34 cellular contexts compared by ENCODE assay signal in the genomic region with DNA sequence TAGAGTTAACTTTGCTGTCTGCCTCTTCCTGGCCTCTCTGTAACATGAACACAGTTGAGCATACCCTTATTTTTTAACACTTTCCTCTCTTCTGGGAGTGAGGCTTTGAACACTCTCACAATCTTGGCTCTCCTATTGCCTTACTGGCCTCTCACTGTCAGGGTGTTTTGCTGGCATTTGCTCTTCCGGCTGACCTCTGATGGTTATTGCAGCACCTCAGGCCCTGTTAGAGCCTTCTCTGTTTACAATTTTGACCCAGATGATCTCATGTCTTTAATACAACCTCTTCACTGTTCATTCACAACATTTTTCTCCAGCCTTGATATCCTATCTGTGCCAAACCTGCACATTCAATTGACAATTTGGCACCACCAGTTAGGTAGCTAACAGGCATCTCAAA.
DNase-seq lines count a peak whose midpoint lies in the region; ATAC-seq, FAIRE-seq and TF ChIP-seq lines count a peak whose summit lies in the region.
"Had no signal": no experiment of that assay in that cellular context is flagged by ENCODE, and none has a peak within 500 bp of the region (broad histone marks: within the 10 kb centered on the region; RNA-seq: fewer than 3 reads in every experiment).

No MANE protein-coding gene starts in this region.

- DNase-seq in right lobe of liver (no peak), HepG2 (ENCODE audit: low spot score) (no peak), left lobe of liver (ENCODE audit: low spot score) (no peak), nephron progenitor cell (no peak)
- no peak for DNase-seq in CD4-positive, CD25-positive, alpha-beta regulatory T cell
- DNase-seq: 8988T; ACHN; AML-193; BE2C; C1 segment of cervical spinal cord; Caco-2; Calu3; CD4-positive, alpha-beta memory T cell; CD4-positive, alpha-beta T cell; CD8-positive, alpha-beta memory T cell; CD8-positive, alpha-beta T cell; COR-L47; DMS 273 treated with DMSO at 0.1 percent for 48 hours; DMS153; DMS53; DMS79; DMS79 treated with DMSO at 0.1 percent for 48 hours; DND-41; EL had no signal

- H3K27me3 ChIP-seq in right lobe of liver (no peaks in the 10 kb centered on the region), HepG2 (ENCODE audit: control insufficient read depth in 1 of 2, insufficient read depth in 2 of 2, low read length in 2 of 2) (no peaks in the 10 kb centered on the region)
- no peaks in the 10 kb centered on the region for H3K27me3 ChIP-seq in CD4-positive, CD25-positive, alpha-beta regulatory T cell (ENCODE audit: control insufficient read depth, insufficient read depth, low read length)
- H3K27me3 ChIP-seq: BE2C; BLaER1; BLaER1 treated with 17β-estradiol and CSF1 and Interleukin-3, amounts not matched to agents 10 nM and 100 nM had no signal

- H3K4me3 ChIP-seq in right lobe of liver (no peak overlapping the region), HepG2 (replicated peaks in 1 of 3; ENCODE audit: insufficient read depth in 1 of 3, low read depth in 2 of 3, low read length in 3 of 3) (no peak overlapping the region)
- H3K4me3 ChIP-seq in CD4-positive, CD25-positive, alpha-beta regulatory T cell (ENCODE audit: low read depth, low read length), result no peak overlapping the region
- H3K4me3 ChIP-seq: A549; BLaER1; BLaER1 treated with 17β-estradiol and CSF1 and Interleukin-3, amounts not matched to agents 10 nM and 100 nM had no signal

- CTCF ChIA-PET in HepG2 (lab: Yijun Ruan, JAX; ENCODE audit: low intra/inter-chr PET ratio, low total read pairs), result no interaction called here

- peak overlapping the region in 2 of 3 donors; percentile 2 to 3 for H3K27ac Mint-ChIP-seq in CD4-positive, CD25-positive, alpha-beta regulatory T cell
- no peak overlapping the region for H3K27ac Mint-ChIP-seq in nephron progenitor cell
- H3K27ac Mint-ChIP-seq: B cell; CD14-positive monocyte; CD4-positive, alpha-beta memory T cell; CD4-positive, alpha-beta T cell; CD8-positive, alpha-beta memory T cell; CD8-positive, alpha-beta T cell had no signal

- POLR2A ChIA-PET in HepG2 (lab: Yijun Ruan, JAX), result no interaction called here

- no peak overlapping the region for H2AFZ ChIP-seq in HepG2 (ENCODE audit: low read length)

- no peaks in the 10 kb centered on the region for H3K79me2 ChIP-seq in HepG2 (ENCODE audit: insufficient read depth, low read length)

- H3K4me1 ChIP-seq in right lobe of liver (no peaks in the 10 kb centered on the region), HepG2 (ENCODE audit: insufficient read depth, low read length) (no peaks in the 10 kb centered on the region)
- H3K4me1 ChIP-seq in CD4-positive, CD25-positive, alpha-beta regulatory T cell (ENCODE audit: control insufficient read depth, insufficient read depth, low read length, poor library complexity, severe bottlenecking), result no peaks in the 10 kb centered on the region
- H3K4me1 ChIP-seq: A549; BE2C; BLaER1; BLaER1 treated with 17β-estradiol and CSF1 and Interleukin-3, amounts not matched to agents 10 nM and 100 nM; Caco-2 had no signal

- H3K4me3 Mint-ChIP-seq in CD4-positive, CD25-positive, alpha-beta regulatory T cell, result no peak overlapping the region
- H3K4me3 Mint-ChIP-seq in nephron progenitor cell, result no peak overlapping the region
- H3K4me3 Mint-ChIP-seq: B cell; CD14-positive monocyte; CD4-positive, alpha-beta memory T cell; CD4-positive, alpha-beta T cell; CD8-positive, alpha-beta memory T cell; CD8-positive, alpha-beta T cell had no signal

- H3K9me3 ChIP-seq in right lobe of liver (no peaks in the 10 kb centered on the region), HepG2 (ENCODE audit: low read length) (peaks cover 46% of the 10 kb centered on the region)
- H3K9me3 ChIP-seq in CD4-positive, CD25-positive, alpha-beta regulatory T cell (ENCODE audit: control insufficient read depth in 2 of 2, low read length in 2 of 2), result peaks cover 3 to 14% of the 10 kb centered on the region in 2 experiments
- H3K9me3 ChIP-seq: A549, BE2C, Caco-2 had no signal

- no TSS peak for BruUV-seq in HepG2 (replicated peaks; lab: Mats Ljungman, UMichigan)

- TF ChIP-seq RAD21 in HepG2 (CRISPR knock-in tag; IDR thresholded peaks at IDR 0.05), result no peak

- no peak overlapping the region for H3K27ac ChIP-seq in right lobe of liver
- H3K27ac ChIP-seq in HepG2 (ENCODE audit: extremely low read length, insufficient read depth, low read length), result no peak overlapping the region
- no peak overlapping the region for H3K27ac ChIP-seq in CD4-positive, CD25-positive, alpha-beta regulatory T cell (ENCODE audit: insufficient read depth, low read length, poor library complexity, severe bottlenecking)
- H3K27ac ChIP-seq: 22Rv1; A549; BLaER1; BLaER1 treated with 17β-estradiol and CSF1 and Interleukin-3, amounts not matched to agents 10 nM and 100 nM; C4-2B had no signal

- TF ChIP-seq POLR2A in right lobe of liver (IDR thresholded peaks at IDR 0.05), result no peak
- no peak for TF ChIP-seq POLR2A in HepG2 (IDR thresholded peaks at IDR 0.05; ENCODE audit: insufficient read depth in 1 of 2, low read depth in 2 of 2, low read length in 2 of 2)

- no peak overlapping the region for H3K9ac ChIP-seq in HepG2 (ENCODE audit: insufficient read depth, low read depth, low read length)
- H3K9ac ChIP-seq: BLaER1; BLaER1 treated with 17β-estradiol and CSF1 and Interleukin-3, amounts not matched to agents 10 nM and 100 nM had no signal

- TF ChIP-seq EP300 in HepG2 (IDR thresholded peaks at IDR 0.05; ENCODE audit: low read depth in 2 of 2, low read length in 2 of 2) (no peak), HepG2 (CRISPR knock-in tag; IDR thresholded peaks at IDR 0.05; ENCODE audit: borderline replicate concordance) (no peak)

- ATAC-seq in right lobe of liver (peak in 3 of 4 donors; percentile 25 to 94 (median 58)), HepG2 (no peak), left lobe of liver (peak; percentile 56), GM18861 (IDR thresholded peaks at IDR 0.05; ENCODE audit: unreplicated experiment) (no peak)
- ATAC-seq in CD4-positive, CD25-positive, alpha-beta regulatory T cell (ENCODE audit: low read depth in 2 of 2), result no peak
- ATAC-seq: A549; CD8-positive, alpha-beta T cell had no signal

- in situ Hi-C loops in HepG2 (cut with HindIII; ENCODE audit: extremely low pct_ligation_motif_present, low pct_unique_long_range_greater_than_20kb), result no loop called here

- peaks cover 2 to 18% (median 11%) of the 10 kb centered on the region in 7 donors for H3K9me3 Mint-ChIP-seq in CD4-positive, CD25-positive, alpha-beta regulatory T cell
- H3K9me3 Mint-ChIP-seq in nephron progenitor cell, result peaks cover 18% of the 10 kb centered on the region

- no peaks in the 10 kb centered on the region for H3K36me3 ChIP-seq in right lobe of liver
- H3K36me3 ChIP-seq in HepG2 (replicated peaks in 1 of 2; ENCODE audit: control insufficient read depth in 1 of 2, insufficient read depth in 2 of 2, low read length in 2 of 2), result no peaks in the 10 kb centered on the region
- no peaks in the 10 kb centered on the region for H3K36me3 ChIP-seq in CD4-positive, CD25-positive, alpha-beta regulatory T cell (ENCODE audit: control insufficient read depth, insufficient read depth, low read length)
- H3K36me3 ChIP-seq: BE2C, BLaER1 had no signal

- H3K4me1 Mint-ChIP-seq in CD4-positive, CD25-positive, alpha-beta regulatory T cell, result peaks cover 0 to 5% (median 0%) of the 10 kb centered on the region in 4 donors
- H3K4me1 Mint-ChIP-seq in nephron progenitor cell, result no peaks in the 10 kb centered on the region
- H3K4me1 Mint-ChIP-seq: B cell; CD14-positive monocyte; CD4-positive, alpha-beta memory T cell; CD8-positive, alpha-beta memory T cell had no signal

- H4K20me1 ChIP-seq in HepG2 (ENCODE audit: insufficient read depth, low read length), result no peaks in the 10 kb centered on the region
- H4K20me1 ChIP-seq: BLaER1; BLaER1 treated with 17β-estradiol and CSF1 and Interleukin-3, amounts not matched to agents 10 nM and 100 nM had no signal

- WGBS in right lobe of liver (ENCODE audit: insufficient coverage, low coverage, low lambda C conversion rate, missing lambda C conversion rate), result 43% methylated on average over 1 of the region's 1 CpG
- 44% methylated on average over 1 of the region's 1 CpG for WGBS in HepG2 (ENCODE audit: low lambda C conversion rate)

- no peak for FAIRE-seq in HepG2 (lab: Jason Lieb, UNC)
- FAIRE-seq: A204.1, A549, D721Med had no signal

- H3K27me3 Mint-ChIP-seq in CD4-positive, CD25-positive, alpha-beta regulatory T cell, result no peaks in the 10 kb centered on the region
- H3K27me3 Mint-ChIP-seq in nephron progenitor cell (ENCODE audit: low read depth, poor library complexity), result no peaks in the 10 kb centered on the region
- H3K27me3 Mint-ChIP-seq: B cell; CD4-positive, alpha-beta memory T cell; CD4-positive, alpha-beta T cell had no signal

- peaks cover 10% of the 10 kb centered on the region for H3K36me3 Mint-ChIP-seq in CD4-positive, CD25-positive, alpha-beta regulatory T cell
- H3K36me3 Mint-ChIP-seq in nephron progenitor cell (ENCODE audit: low read depth), result no peaks in the 10 kb centered on the region
- H3K36me3 Mint-ChIP-seq: CD14-positive monocyte; CD4-positive, alpha-beta memory T cell; CD8-positive, alpha-beta memory T cell; CD8-positive, alpha-beta T cell had no signal

- intact Hi-C loops in right lobe of liver (cut with DNase I), result no loop called here
- intact Hi-C loops in HepG2 (cut with micrococcal nuclease; ENCODE audit: unreplicated experiment), result no loop called here

- no peak overlapping the region for H3K4me2 ChIP-seq in HepG2 (ENCODE audit: low read depth, low read length)
- H3K4me2 ChIP-seq: A549; BLaER1; BLaER1 treated with 17β-estradiol and CSF1 and Interleukin-3, amounts not matched to agents 10 nM and 100 nM had no signal

- TF ChIP-seq CTCF in right lobe of liver (IDR thresholded peaks at IDR 0.05) (no peak), HepG2 (CRISPR knock-in tag; IDR thresholded peaks at IDR 0.05) (no peak), nephron progenitor cell (IDR thresholded peaks at IDR 0.05) (no peak)

TF ChIP-seq in HepG2, 621 proteins besides CTCF, POLR2A, EP300 and RAD21 (continues in another document):
- no peak for TF ChIP-seq ZMYM4 (CRISPR knock-in tag; IDR thresholded peaks at IDR 0.05)
- no peak for TF ChIP-seq ATF4 (CRISPR knock-in tag; IDR thresholded peaks at IDR 0.05)
- no peak for TF ChIP-seq HMGA1 (CRISPR knock-in tag; conservative IDR thresholded peaks at IDR 0.05)
- no peak for TF ChIP-seq ZKSCAN5 (CRISPR knock-in tag; IDR thresholded peaks at IDR 0.05)
- TF ChIP-seq PRMT3 (CRISPR knock-in tag; IDR thresholded peaks at IDR 0.05; ENCODE audit: borderline replicate concordance, low read depth), result no peak
- TF ChIP-seq XBP1 (CRISPR knock-in tag; IDR thresholded peaks at IDR 0.05), result no peak
- no peak for TF ChIP-seq GABPA (IDR thresholded peaks at IDR 0.05; ENCODE audit: low read depth, low read length)
- TF ChIP-seq GABPA (CRISPR knock-in tag; IDR thresholded peaks at IDR 0.05; ENCODE audit: low read depth), result no peak
- no peak for TF ChIP-seq ARNT2 (CRISPR knock-in tag; IDR thresholded peaks at IDR 0.05; ENCODE audit: low read depth)

Comparison
In these comparisons a context has a peak if more than half of its experiments do, and no peak if none do; other contexts are left out.
1. ATAC-seq: peak in right lobe of liver (3 of 4) and left lobe of liver (single experiment); none in HepG2 (single experiment), CD4-positive, CD25-positive, alpha-beta regulatory T cell (0 of 2) and GM18861 (single experiment).